8 cellular contexts compared by ENCODE assay signal in the genomic region with DNA sequence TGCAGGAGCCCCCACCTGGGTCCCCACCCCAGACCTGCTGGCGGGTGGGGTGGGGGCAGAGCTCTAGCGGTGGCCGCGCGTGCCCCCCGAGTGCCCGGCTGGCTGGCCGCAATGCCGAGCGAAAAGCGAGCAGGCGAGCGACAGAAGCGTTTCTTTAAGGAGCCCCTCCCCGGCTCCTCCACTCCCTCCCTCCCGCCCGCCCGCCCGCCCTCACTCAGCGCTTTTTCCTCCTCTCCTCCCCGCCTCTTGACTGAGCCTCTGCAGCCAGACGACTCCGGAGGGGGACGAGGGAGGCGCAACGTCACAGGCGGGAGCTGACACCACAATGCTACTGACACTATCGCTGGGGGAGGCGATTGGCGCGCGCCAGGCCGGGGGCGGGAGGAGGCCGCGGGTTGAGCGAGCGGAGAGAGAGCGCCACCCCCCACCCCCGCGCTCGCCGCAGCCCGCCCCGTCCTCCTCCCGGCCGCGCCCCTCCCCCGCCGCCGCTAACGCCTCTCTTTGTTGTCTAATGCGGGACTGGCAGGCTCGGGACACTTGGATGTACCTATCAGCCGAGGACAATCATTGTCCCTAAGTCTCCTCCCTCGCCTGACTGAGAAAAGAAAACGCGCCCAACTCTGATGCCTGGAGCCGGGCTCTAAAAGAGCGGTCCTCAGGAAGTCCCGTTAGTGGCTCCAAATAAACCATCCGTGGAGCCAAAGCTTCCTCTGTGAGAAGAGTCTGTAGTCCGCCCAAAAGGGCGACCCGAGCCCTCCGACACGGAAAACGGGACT. TPM values are rescaled to one million over a fixed set of nuclear protein-coding genes. Genes with fewer than 3 reads are reported as not detected.
DNase-seq lines count a peak whose midpoint lies in the region; ATAC-seq and TF ChIP-seq lines count a peak whose summit lies in the region.

A gene (minus strand): TSS at position 127 of the 776 bp plus-strand sequence. CDS start 313 bp downstream, outside the sequence.

- H3K27ac ChIP-seq in WERI-Rb-1 = peak within 1 kb of the TSS; percentile 99
- H3K27ac ChIP-seq in breast epithelium = peak within 1 kb of the TSS; percentile 85 to 91
- peak within 1 kb of the TSS; percentile 45 for H3K27ac ChIP-seq in iPS-20b (ENCODE audit: low read length)
- H3K27ac ChIP-seq in skeletal muscle tissue (ENCODE audit: low read depth, low read length) = peak within 1 kb of the TSS; percentile 86

- peaks cover 28% of the 10 kb centered on the region for H3K36me3 ChIP-seq in WERI-Rb-1
- no peaks in the 10 kb centered on the region for H3K36me3 ChIP-seq in breast epithelium
- peaks cover 15% of the 10 kb centered on the region; the same call in 1 of the 2 replicates for H3K36me3 ChIP-seq in iPS-20b (ENCODE audit: insufficient read depth, low read depth, low read length)
- H3K36me3 ChIP-seq in skeletal muscle tissue (ENCODE audit: control insufficient read depth in 3 of 3, insufficient read depth in 3 of 3, low read length in 3 of 3) = peaks cover 0 to 2% (median 0%) of the 10 kb centered on the region in 3 donors

- no peaks in the 10 kb centered on the region for H3K27me3 ChIP-seq in WERI-Rb-1 (ENCODE audit: insufficient read depth, low read depth, severe bottlenecking)
- no peaks in the 10 kb centered on the region for H3K27me3 ChIP-seq in breast epithelium
- H3K27me3 ChIP-seq in iPS-20b (ENCODE audit: insufficient read depth, low read length) = peaks cover 50% of the 10 kb centered on the region
- peaks cover 0 to 8% (median 4%) of the 10 kb centered on the region in 3 donors for H3K27me3 ChIP-seq in skeletal muscle tissue (ENCODE audit: control insufficient read depth in 3 of 3, insufficient read depth in 3 of 3, low read length in 3 of 3)

- TF ChIP-seq CTCF in WERI-Rb-1 (IDR thresholded peaks at IDR 0.05; ENCODE audit: low read depth, low read length) (no peak), breast epithelium (IDR thresholded peaks at IDR 0.05) (no peak)

- H3K4me1 ChIP-seq in breast epithelium = no peaks in the 10 kb centered on the region
- peaks cover 5% of the 10 kb centered on the region; the same call in 1 of the 2 replicates for H3K4me1 ChIP-seq in iPS-20b (ENCODE audit: insufficient read depth, low read length)
- H3K4me1 ChIP-seq in skeletal muscle tissue (ENCODE audit: control insufficient read depth in 3 of 3, insufficient read depth in 3 of 3, low read length in 3 of 3) = peaks cover 17 to 26% (median 20%) of the 10 kb centered on the region in 3 donors

- intact Hi-C loops in breast epithelium (cut with DNase I; ENCODE audit: low total_unique reads) = no loop called here

- no peak for TF ChIP-seq POLR2A in breast epithelium (IDR thresholded peaks at IDR 0.05)

- H3K9ac ChIP-seq in iPS-20b (ENCODE audit: low read depth, low read length) = peak within 1 kb of the TSS; percentile 92
- peak within 1 kb of the TSS; percentile 84 to 90 (median 87) for H3K9ac ChIP-seq in skeletal muscle tissue (ENCODE audit: low read depth in 1 of 3, low read length in 3 of 3)

- peak within 1 kb of the TSS; percentile 98 for H3K4me3 ChIP-seq in WERI-Rb-1 (ENCODE audit: low read depth, low read length)
- peak within 1 kb of the TSS; percentile 73 to 88 (median 78) for H3K4me3 ChIP-seq in breast epithelium
- H3K4me3 ChIP-seq in iPS-20b (ENCODE audit: low read length) = peak within 1 kb of the TSS; percentile 94
- H3K4me3 ChIP-seq in skeletal muscle tissue (ENCODE audit: low read length in 3 of 3) = peak within 1 kb of the TSS; percentile 74 to 88 (median 87)

- H3K9me3 ChIP-seq in WERI-Rb-1 (ENCODE audit: severe bottlenecking) (no peaks in the 10 kb centered on the region), breast epithelium (no peaks in the 10 kb centered on the region), iPS-20b (ENCODE audit: insufficient read depth, low read depth, low read length) (no peaks in the 10 kb centered on the region), skeletal muscle tissue (ENCODE audit: control insufficient read depth in 3 of 3, low read length in 3 of 3) (no peaks in the 10 kb centered on the region)

- peak; percentile 90 for DNase-seq in A172 (ENCODE audit: low spot score)
- peak; percentile 97 for DNase-seq in NCI-H2171 treated with DMSO at 0.1 percent for 48 hours (lab: John Stamatoyannopoulos, UW)
- peak; percentile 99 for DNase-seq in WERI-Rb-1
- DNase-seq in breast epithelium (ENCODE audit: low spot score in 2 of 2) = peak; percentile 71 to 92

- ATAC-seq in GM18868 (IDR thresholded peaks at IDR 0.05; ENCODE audit: unreplicated experiment) (peak; percentile 71), HG03135 (IDR thresholded peaks at IDR 0.05; ENCODE audit: unreplicated experiment) (peak; percentile 50)

RNA-seq across cellular contexts. Expression of the gene that starts here (rescaled TPM):
- 4.0 and 4.7 TPM in 2 replicates for total RNA-seq in A172 (2014; rRNA removed; shearing (Covaris generic))
- total RNA-seq in breast epithelium (1 to 10 TPM in 2 of 3 donors, under 1 TPM in 1; 0.98 to 2.3 (median 2.2) TPM), skeletal muscle tissue (11.0 TPM)

Comparison
In these comparisons a context has a peak if more than half of its experiments do, and no peak if none do; other contexts are left out.
1. Peak in every context shown above with its lines: DNase-seq, ATAC-seq, H3K4me3 ChIP-seq and H3K27ac ChIP-seq.
2. H3K27ac ChIP-seq: peak in every context shown above with its lines; median percentile 99 in WERI-Rb-1; 88 in breast epithelium; 86 in skeletal muscle tissue; 45 in iPS-20b.